Comparison of ENCODE assay signal across 10 cellular contexts in genomic region chr6:46845126-46845525, GRCh38. TPM values are rescaled to one million over a fixed set of nuclear protein-coding genes. Genes with fewer than 3 reads are reported as not detected.
"Had no signal": no experiment of that assay in that cellular context is flagged by ENCODE, and none has a peak within 500 bp of the region (broad histone marks: within the 10 kb centered on the region; RNA-seq: fewer than 3 reads in every experiment).

No MANE protein-coding gene starts in this region.

- ATAC-seq: HCT116, K562 had no signal

- H3K4me3 ChIP-seq: GM23248, HAP-1, K562 had no signal

- H3K9me3 ChIP-seq: HAP-1 had no signal

- H3K4me1 ChIP-seq: HAP-1 had no signal

- H3K27ac ChIP-seq: GM23248 had no signal

- H2AFZ ChIP-seq: GM23248 had no signal

- DNase-seq: GM23248, GOT3, H7, HFFc6, IMR-90, KG1 had no signal

- FAIRE-seq: K562 had no signal

- H3K36me3 ChIP-seq: HAP-1 had no signal

- H3K9ac ChIP-seq: GM23248 had no signal

RNA-seq across cellular contexts. Expression of gene MEP1A, which starts 51.9 kb away (rescaled TPM):
- total RNA-seq: GM23248, H7, HFFc6, HT1080, IMR-90, K562 had no signal
- polyA plus RNA-seq: GM23248, IMR-90, K562 had no signal
